8 cellular contexts compared by ENCODE assay signal in the genomic region with DNA sequence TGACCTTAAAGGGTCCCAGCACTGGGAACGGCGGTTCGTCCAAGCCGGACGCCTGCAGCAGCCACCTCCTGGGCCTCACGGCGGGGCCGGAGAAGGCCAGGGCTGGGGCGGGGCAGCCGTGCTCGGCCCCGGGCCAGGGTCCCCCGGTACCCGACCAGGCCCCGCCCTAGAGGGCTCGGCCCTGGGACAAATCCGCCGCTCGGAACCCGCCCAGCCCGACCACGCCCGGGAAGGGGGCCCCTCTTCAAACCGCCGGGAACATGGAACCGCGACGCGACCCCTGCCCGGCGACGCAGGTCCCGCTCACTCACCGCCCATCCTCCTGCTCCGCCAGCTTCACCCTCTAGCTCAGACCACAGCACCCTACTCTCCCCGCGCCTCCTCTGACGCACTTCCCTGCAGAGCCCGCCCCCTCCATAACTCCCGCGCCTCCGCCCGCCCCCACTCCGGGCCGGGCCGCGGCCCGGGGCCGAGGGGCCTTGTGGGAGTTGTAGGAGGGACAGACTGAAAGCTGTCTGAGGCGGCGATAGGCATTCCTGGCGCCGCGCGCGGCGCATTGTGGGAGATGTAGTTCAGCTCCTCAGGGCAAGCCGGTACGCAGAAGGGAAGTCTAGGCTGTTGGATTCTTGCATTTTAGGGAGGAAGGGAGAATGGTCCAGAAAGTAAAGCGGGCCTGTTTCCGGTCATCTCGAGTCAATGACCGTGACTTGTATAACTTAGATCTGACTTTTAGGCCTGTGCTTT. TPM values are rescaled to one million over a fixed set of nuclear protein-coding genes. Genes with fewer than 3 reads are reported as not detected.
A peak's percentile ranks its signal among the peaks of the same experiment; 100 is the strongest.
DNase-seq lines count a peak whose midpoint lies in the region; ATAC-seq lines count a peak whose summit lies in the region.

TSS of gene CLDND1 (minus strand) at position 365 of the 744 bp plus-strand sequence. CDS start 1,478 bp downstream, outside the sequence.

- H4K20me1 ChIP-seq in BLaER1 = peaks cover 19% of the 10 kb centered on the region

- peaks cover 35% of the 10 kb centered on the region for H3K36me3 ChIP-seq in BLaER1

- no peaks in the 10 kb centered on the region for H3K9me3 ChIP-seq in BLaER1

- peak; percentile 91 for ATAC-seq in GM19328 (IDR thresholded peaks at IDR 0.05; ENCODE audit: unreplicated experiment)
- peak; percentile 88 for ATAC-seq in HG03520 (IDR thresholded peaks at IDR 0.05; ENCODE audit: unreplicated experiment)
- peak; percentile 98 for ATAC-seq in left colon

- CTCF ChIA-PET in activated CD4-positive, alpha-beta T cell treated with anti-CD3 and anti-CD28 coated beads, Interleukin-2, amount 10 ng/mL, durations not matched to agents 7 days and 5 days (lab: Charles Lee) = interaction anchor here (0.9 to 2.0 kb wide), 7 partner anchors 14 to 66 kb away, joined by 3 to 9 read pairs (median 3); no protein-coding TSS in a partner anchor

- DNase-seq in NCI-H69 (lab: John Stamatoyannopoulos, UW) = peak; percentile 94
- DNase-seq in activated CD4-positive, alpha-beta T cell treated with anti-CD3 and anti-CD28 coated beads, Interleukin-2, amount 10 ng/mL, durations not matched to agents 7 days and 5 days = peak; percentile 96
- peak; percentile 56 for DNase-seq in cortex of kidney (lab: John Stamatoyannopoulos, UW)
- DNase-seq in left colon = peak; percentile 97
- peak; percentile 95 for DNase-seq in stimulated activated CD4-positive, alpha-beta T cell treated with anti-CD3 and anti-CD28 coated beads, Interleukin-1b, Interleukin-23, amount 100 ng/mL, for 48 hours

- H3K4me1 ChIP-seq in BLaER1 = peaks cover 13% of the 10 kb centered on the region

- peaks cover 62% of the 10 kb centered on the region for H3K4me1 Mint-ChIP-seq in activated CD4-positive, alpha-beta T cell treated with anti-CD3 and anti-CD28 coated beads, Interleukin-2, amount 10 ng/mL, durations not matched to agents 7 days and 5 days

- no peaks in the 10 kb centered on the region for H3K27me3 ChIP-seq in BLaER1

- peaks cover 76% of the 10 kb centered on the region for H3K36me3 Mint-ChIP-seq in activated CD4-positive, alpha-beta T cell treated with anti-CD3 and anti-CD28 coated beads, Interleukin-2, amount 10 ng/mL, durations not matched to agents 7 days and 5 days (ENCODE audit: low read depth)

- peak within 1 kb of the TSS; percentile 95 for H3K9ac ChIP-seq in BLaER1

- POLR2A ChIA-PET in activated CD4-positive, alpha-beta T cell treated with anti-CD3 and anti-CD28 coated beads, Interleukin-2, amount 10 ng/mL, durations not matched to agents 7 days and 5 days (lab: Charles Lee) = interaction anchor here (0.6 to 2.0 kb wide), 5 partner anchors 14 to 71 kb away, joined by 3 to 19 read pairs (median 5); partner anchors contain the start of gene CPOX

- H3K27ac Mint-ChIP-seq in activated CD4-positive, alpha-beta T cell treated with anti-CD3 and anti-CD28 coated beads, Interleukin-2, amount 10 ng/mL, durations not matched to agents 7 days and 5 days = peak within 1 kb of the TSS; percentile 96

- H3K9me3 Mint-ChIP-seq in activated CD4-positive, alpha-beta T cell treated with anti-CD3 and anti-CD28 coated beads, Interleukin-2, amount 10 ng/mL, durations not matched to agents 7 days and 5 days = peaks cover 10% of the 10 kb centered on the region

- peak within 1 kb of the TSS; percentile 89 for H3K4me3 Mint-ChIP-seq in activated CD4-positive, alpha-beta T cell treated with anti-CD3 and anti-CD28 coated beads, Interleukin-2, amount 10 ng/mL, durations not matched to agents 7 days and 5 days

- peak within 1 kb of the TSS; percentile 91 for H3K4me3 ChIP-seq in BLaER1

- intact Hi-C loops in left colon (cut with DNase I, micrococcal nuclease) = loop anchor here in 1 of 2 donors (10.0 kb wide), 1 partner anchor 72 kb away; the partner anchor contains the start of gene CPOX

- H3K27me3 Mint-ChIP-seq in activated CD4-positive, alpha-beta T cell treated with anti-CD3 and anti-CD28 coated beads, Interleukin-2, amount 10 ng/mL, durations not matched to agents 7 days and 5 days = no peaks in the 10 kb centered on the region

- H3K27ac ChIP-seq in BLaER1 = peak within 1 kb of the TSS; percentile 88

- peak within 1 kb of the TSS; percentile 88 for H3K4me2 ChIP-seq in BLaER1

RNA-seq across cellular contexts. Expression of gene CLDND1, which starts in this region (rescaled TPM):
- 100 to 1,000 TPM; 399 to 432 TPM for total RNA-seq in activated CD4-positive, alpha-beta T cell treated with anti-CD3 and anti-CD28 coated beads, Interleukin-2, amount 10 ng/mL, durations not matched to agents 7 days and 5 days
- 10 to 100 TPM; 47.5 to 70.9 TPM for total RNA-seq in left colon

Comparison
In these comparisons a context has a peak if more than half of its experiments do, and no peak if none do; other contexts are left out.
1. Peak in every context shown above with its lines: DNase-seq, ATAC-seq, H3K4me3 ChIP-seq and H3K27ac ChIP-seq.
2. RNA of gene CLDND1 (total RNA-seq): 399 to 432 TPM in activated CD4-positive, alpha-beta T cell treated with anti-CD3 and anti-CD28 coated beads, Interleukin-2, amount 10 ng/mL, durations not matched to agents 7 days and 5 days; 47.5 to 70.9 TPM in left colon; every median in the first group is over 4 times any median in the second.